Comparison of ENCODE assay signal across 11 cellular contexts in the genomic region with DNA sequence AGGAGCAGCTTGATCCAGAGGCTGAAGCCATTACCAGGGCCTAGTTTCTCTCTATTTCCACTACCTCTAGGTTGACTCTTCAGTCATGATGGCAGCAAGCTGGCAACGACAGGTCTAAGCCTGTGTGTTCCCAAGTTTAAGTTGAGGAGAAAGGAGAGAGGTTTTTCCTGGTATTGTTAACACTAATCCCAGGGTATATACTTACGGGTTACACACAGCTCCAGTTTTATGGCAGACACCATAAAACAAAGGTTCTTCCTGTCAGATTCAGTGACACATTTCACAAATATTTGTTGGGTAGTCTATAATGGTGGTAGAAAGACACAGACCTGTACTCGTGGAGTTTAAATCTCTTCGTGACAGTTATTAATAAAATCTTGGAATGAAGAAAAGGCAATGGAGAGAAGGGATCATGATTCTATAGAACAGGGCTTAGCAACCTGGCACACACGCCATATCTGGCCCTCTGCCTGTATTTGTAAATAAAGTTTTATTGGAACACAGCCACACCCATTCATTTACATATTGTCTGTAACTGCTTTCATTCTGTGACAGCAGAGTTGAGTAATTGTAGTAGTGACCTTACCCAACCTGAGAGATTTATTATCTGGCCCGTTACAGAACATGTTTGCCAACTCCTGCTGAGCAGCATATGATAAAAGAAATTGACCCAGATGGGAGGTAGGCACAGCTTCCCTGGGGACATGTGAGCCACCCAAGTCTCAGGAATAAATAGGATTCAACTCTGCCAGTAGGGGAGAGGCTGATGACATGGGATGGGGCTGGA.
"Had no signal": no experiment of that assay in that cellular context is flagged by ENCODE, and none has a peak within 500 bp of the region (broad histone marks: within the 10 kb centered on the region; RNA-seq: fewer than 3 reads in every experiment).

No MANE protein-coding gene starts in this region.

- DNase-seq: activated naive CD4-positive, alpha-beta T cell treated with anti-CD3 and anti-CD28 coated beads, Interleukin-2, amount 10 ng/mL, durations not matched to agents 7 days and 5 days; adrenal gland; central memory CD4-positive, alpha-beta T cell; effector CD4-positive, alpha-beta T cell; hippocampal formation; retina; stomach had no signal

- H3K36me3 ChIP-seq: adrenal gland, stomach, thoracic aorta had no signal

- ATAC-seq: activated CD4-positive, CD25-positive, alpha-beta regulatory T cell treated with anti-CD3 and anti-CD28 coated beads, Interleukin-2, amount 50 U/mL, for 24 hours had no signal

- H3K4me3 ChIP-seq: adrenal gland, coronary artery, stomach, thoracic aorta had no signal

- FAIRE-seq: endothelial cell of umbilical vein had no signal

- H3K27ac ChIP-seq: adrenal gland, coronary artery, stomach, thoracic aorta had no signal

- H3K4me1 ChIP-seq: adrenal gland, stomach had no signal

- H3K9me3 ChIP-seq: adrenal gland, stomach, thoracic aorta had no signal
